ENCODE assay signal across 1 cellular context in the genomic region with DNA sequence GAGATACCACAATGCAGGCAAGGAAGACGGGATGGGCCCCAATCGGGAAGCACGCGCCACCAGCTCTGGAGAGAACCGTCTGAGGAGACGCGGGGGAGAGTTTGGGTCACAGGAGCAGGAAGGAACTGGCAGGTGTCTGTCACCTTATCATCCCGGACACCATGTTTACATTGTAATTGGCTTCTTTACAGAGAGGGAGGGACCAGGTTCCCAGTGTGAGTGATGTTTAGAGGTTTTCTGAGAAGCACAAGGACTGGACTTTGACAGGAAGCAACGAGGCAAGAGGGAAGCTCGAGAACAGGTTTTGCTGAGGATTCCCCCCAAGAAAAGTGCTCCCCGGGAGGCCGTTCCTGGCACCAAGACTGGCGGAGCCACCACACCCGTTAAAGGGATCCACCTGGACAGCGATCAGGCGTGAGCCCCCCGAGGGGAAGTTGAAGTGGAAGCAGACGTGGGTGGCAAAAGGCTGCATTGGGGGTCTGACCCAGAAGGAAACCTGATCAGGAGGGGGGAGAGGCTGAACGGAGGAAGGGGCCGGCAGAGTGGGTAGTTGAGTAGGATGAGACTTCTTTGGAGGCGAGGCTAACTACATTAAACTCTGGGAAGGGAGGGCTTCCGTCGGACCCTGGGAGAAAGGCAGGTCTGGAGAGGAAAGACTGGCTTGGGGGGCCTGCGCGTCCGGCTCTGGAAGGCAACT.
TF ChIP-seq lines count a peak whose summit lies in the region.

No MANE protein-coding gene starts in this region.

TF ChIP-seq in K562, 482 proteins besides CTCF, POLR2A, EP300 and RAD21 (continues in another document):
- TF ChIP-seq HMG20B (CRISPR knock-in tag; IDR thresholded peaks at IDR 0.05), result no peak
- TF ChIP-seq, protein P1, sequence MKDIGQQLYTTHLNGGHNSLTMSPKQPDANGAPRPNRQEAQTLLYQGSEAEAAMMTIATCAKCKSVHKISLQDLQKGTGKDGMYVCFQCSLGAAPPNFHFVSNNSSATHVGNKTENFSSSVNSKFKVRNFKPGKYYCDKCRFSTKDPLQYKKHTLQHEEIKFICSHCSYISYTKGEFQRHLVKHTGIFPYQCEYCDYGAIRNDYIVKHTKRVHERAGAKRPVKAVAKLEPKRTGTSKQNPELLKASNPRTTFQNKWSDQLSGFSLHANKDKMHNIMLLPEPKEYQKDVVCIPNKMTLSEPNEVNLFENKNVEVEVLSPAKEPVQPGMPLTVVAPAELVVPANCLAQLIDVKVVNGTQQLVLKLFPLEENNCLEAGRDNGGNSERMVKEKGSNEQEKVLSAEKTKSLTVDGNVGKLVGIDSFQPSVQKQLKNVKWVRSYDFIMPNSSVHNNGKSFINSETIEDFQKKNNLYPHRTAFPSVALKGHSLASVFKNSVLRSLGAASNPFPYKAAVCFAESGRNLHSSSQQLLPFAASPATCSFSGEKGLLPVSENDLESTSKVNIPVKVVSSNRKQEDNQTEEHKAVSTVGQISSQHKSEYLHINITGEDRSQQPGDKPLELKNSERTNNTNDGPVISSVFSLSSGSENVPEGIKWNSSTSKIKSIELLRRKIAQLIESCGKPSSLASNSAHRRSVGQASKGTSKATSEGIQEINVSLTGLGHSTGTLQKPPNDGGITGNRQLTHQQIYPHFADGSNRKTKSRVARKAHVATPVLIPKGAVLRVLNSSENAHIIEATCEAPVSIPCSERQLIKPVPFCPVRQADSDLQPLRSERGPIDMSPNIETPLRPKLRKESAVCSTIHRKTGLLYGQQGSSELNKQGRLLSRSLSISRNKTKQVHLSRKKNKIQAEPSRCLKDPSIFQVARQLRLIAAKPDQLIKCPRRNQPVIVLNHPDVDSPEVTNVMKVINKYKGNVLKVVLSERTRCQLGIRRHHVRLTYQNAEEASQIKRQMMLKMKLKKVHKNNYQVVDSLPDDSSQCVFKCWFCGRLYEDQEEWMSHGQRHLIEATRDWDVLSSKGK (CRISPR knock-in tag; IDR thresholded peaks at IDR 0.05), result no peak
- TF ChIP-seq TBL1XR1 (IDR thresholded peaks at IDR 0.05; ENCODE audit: low read length in 2 of 2), result peak; percentile 96 to 99
- no peak for TF ChIP-seq KLF13 (tag; IDR thresholded peaks at IDR 0.05; ENCODE audit: borderline replicate concordance, low read depth)
- TF ChIP-seq, protein P2, sequence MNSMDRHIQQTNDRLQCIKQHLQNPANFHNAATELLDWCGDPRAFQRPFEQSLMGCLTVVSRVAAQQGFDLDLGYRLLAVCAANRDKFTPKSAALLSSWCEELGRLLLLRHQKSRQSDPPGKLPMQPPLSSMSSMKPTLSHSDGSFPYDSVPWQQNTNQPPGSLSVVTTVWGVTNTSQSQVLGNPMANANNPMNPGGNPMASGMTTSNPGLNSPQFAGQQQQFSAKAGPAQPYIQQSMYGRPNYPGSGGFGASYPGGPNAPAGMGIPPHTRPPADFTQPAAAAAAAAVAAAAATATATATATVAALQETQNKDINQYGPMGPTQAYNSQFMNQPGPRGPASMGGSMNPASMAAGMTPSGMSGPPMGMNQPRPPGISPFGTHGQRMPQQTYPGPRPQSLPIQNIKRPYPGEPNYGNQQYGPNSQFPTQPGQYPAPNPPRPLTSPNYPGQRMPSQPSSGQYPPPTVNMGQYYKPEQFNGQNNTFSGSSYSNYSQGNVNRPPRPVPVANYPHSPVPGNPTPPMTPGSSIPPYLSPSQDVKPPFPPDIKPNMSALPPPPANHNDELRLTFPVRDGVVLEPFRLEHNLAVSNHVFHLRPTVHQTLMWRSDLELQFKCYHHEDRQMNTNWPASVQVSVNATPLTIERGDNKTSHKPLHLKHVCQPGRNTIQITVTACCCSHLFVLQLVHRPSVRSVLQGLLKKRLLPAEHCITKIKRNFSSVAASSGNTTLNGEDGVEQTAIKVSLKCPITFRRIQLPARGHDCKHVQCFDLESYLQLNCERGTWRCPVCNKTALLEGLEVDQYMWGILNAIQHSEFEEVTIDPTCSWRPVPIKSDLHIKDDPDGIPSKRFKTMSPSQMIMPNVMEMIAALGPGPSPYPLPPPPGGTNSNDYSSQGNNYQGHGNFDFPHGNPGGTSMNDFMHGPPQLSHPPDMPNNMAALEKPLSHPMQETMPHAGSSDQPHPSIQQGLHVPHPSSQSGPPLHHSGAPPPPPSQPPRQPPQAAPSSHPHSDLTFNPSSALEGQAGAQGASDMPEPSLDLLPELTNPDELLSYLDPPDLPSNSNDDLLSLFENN (IDR thresholded peaks at IDR 0.05; ENCODE audit: low read depth in 2 of 2, low read length in 2 of 2), result peak in 1 of 2 experiments; percentile 82; a peak in 2 of 4 replicates
- no peak for TF ChIP-seq ZNF644 (tag; IDR thresholded peaks at IDR 0.05; ENCODE audit: low read depth)
- TF ChIP-seq TAF9B (IDR thresholded peaks at IDR 0.05; ENCODE audit: partially characterized antibody), result peak; percentile 81
- TF ChIP-seq HIVEP1 (CRISPR knock-in tag; IDR thresholded peaks at IDR 0.05), result no peak
- TF ChIP-seq, protein P3, sequence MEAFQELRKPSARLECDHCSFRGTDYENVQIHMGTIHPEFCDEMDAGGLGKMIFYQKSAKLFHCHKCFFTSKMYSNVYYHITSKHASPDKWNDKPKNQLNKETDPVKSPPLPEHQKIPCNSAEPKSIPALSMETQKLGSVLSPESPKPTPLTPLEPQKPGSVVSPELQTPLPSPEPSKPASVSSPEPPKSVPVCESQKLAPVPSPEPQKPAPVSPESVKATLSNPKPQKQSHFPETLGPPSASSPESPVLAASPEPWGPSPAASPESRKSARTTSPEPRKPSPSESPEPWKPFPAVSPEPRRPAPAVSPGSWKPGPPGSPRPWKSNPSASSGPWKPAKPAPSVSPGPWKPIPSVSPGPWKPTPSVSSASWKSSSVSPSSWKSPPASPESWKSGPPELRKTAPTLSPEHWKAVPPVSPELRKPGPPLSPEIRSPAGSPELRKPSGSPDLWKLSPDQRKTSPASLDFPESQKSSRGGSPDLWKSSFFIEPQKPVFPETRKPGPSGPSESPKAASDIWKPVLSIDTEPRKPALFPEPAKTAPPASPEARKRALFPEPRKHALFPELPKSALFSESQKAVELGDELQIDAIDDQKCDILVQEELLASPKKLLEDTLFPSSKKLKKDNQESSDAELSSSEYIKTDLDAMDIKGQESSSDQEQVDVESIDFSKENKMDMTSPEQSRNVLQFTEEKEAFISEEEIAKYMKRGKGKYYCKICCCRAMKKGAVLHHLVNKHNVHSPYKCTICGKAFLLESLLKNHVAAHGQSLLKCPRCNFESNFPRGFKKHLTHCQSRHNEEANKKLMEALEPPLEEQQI (IDR thresholded peaks at IDR 0.05), result no peak
- TF ChIP-seq SIRT6 (IDR thresholded peaks at IDR 0.05; ENCODE audit: low read depth, low read length), result no peak
- peak; percentile 31; the same call in 1 of the 2 replicates for TF ChIP-seq RB1 (IDR thresholded peaks at IDR 0.05; ENCODE audit: low read depth)
- peak; percentile 18 to 88 (median 43) for TF ChIP-seq YY1 (IDR thresholded peaks at IDR 0.05; ENCODE audit: borderline replicate concordance in 1 of 3, control insufficient read depth in 1 of 3, extremely low read depth in 1 of 3, insufficient read depth in 3 of 3, insufficient read length in 1 of 3, insufficient replicate concordance in 2 of 3, low read depth in 1 of 3, low read length in 2 of 3)
- TF ChIP-seq NEUROD1 (IDR thresholded peaks at IDR 0.05; ENCODE audit: borderline replicate concordance, low read depth, low read length, partially characterized antibody), result peak; percentile 81
- TF ChIP-seq, protein P4, sequence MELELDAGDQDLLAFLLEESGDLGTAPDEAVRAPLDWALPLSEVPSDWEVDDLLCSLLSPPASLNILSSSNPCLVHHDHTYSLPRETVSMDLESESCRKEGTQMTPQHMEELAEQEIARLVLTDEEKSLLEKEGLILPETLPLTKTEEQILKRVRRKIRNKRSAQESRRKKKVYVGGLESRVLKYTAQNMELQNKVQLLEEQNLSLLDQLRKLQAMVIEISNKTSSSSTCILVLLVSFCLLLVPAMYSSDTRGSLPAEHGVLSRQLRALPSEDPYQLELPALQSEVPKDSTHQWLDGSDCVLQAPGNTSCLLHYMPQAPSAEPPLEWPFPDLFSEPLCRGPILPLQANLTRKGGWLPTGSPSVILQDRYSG (tag; conservative IDR thresholded peaks at IDR 0.05; ENCODE audit: low read depth), result no peak
- TF ChIP-seq, protein P5, sequence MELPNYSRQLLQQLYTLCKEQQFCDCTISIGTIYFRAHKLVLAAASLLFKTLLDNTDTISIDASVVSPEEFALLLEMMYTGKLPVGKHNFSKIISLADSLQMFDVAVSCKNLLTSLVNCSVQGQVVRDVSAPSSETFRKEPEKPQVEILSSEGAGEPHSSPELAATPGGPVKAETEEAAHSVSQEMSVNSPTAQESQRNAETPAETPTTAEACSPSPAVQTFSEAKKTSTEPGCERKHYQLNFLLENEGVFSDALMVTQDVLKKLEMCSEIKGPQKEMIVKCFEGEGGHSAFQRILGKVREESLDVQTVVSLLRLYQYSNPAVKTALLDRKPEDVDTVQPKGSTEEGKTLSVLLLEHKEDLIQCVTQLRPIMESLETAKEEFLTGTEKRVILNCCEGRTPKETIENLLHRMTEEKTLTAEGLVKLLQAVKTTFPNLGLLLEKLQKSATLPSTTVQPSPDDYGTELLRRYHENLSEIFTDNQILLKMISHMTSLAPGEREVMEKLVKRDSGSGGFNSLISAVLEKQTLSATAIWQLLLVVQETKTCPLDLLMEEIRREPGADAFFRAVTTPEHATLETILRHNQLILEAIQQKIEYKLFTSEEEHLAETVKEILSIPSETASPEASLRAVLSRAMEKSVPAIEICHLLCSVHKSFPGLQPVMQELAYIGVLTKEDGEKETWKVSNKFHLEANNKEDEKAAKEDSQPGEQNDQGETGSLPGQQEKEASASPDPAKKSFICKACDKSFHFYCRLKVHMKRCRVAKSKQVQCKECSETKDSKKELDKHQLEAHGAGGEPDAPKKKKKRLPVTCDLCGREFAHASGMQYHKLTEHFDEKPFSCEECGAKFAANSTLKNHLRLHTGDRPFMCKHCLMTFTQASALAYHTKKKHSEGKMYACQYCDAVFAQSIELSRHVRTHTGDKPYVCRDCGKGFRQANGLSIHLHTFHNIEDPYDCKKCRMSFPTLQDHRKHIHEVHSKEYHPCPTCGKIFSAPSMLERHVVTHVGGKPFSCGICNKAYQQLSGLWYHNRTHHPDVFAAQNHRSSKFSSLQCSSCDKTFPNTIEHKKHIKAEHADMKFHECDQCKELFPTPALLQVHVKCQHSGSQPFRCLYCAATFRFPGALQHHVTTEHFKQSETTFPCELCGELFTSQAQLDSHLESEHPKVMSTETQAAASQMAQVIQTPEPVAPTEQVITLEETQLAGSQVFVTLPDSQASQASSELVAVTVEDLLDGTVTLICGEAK (IDR thresholded peaks at IDR 0.05), result no peak; the same call in 1 of the 2 replicates
- TF ChIP-seq, protein P5 (CRISPR knock-in tag; IDR thresholded peaks at IDR 0.05), result no peak
- TF ChIP-seq, protein P6, sequence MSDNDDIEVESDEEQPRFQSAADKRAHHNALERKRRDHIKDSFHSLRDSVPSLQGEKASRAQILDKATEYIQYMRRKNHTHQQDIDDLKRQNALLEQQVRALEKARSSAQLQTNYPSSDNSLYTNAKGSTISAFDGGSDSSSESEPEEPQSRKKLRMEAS (CRISPR knock-in tag; IDR thresholded peaks at IDR 0.05), result peak; percentile 83
- no peak for TF ChIP-seq ZNF507 (tag; conservative IDR thresholded peaks at IDR 0.05)
- peak; percentile 80; the same call in 1 of the 2 replicates for TF ChIP-seq SP1 (CRISPR knock-in tag; IDR thresholded peaks at IDR 0.05)
- no peak for TF ChIP-seq BRCA1 (IDR thresholded peaks at IDR 0.05)
- TF ChIP-seq BRCA1 (CRISPR knock-in tag; IDR thresholded peaks at IDR 0.05), result no peak
- TF ChIP-seq NBN (IDR thresholded peaks at IDR 0.05; ENCODE audit: low read depth), result peak; percentile 91
- TF ChIP-seq, protein P7, sequence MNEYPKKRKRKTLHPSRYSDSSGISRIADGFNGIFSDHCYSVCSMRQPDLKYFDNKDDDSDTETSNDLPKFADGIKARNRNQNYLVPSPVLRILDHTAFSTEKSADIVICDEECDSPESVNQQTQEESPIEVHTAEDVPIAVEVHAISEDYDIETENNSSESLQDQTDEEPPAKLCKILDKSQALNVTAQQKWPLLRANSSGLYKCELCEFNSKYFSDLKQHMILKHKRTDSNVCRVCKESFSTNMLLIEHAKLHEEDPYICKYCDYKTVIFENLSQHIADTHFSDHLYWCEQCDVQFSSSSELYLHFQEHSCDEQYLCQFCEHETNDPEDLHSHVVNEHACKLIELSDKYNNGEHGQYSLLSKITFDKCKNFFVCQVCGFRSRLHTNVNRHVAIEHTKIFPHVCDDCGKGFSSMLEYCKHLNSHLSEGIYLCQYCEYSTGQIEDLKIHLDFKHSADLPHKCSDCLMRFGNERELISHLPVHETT (CRISPR knock-in tag; conservative IDR thresholded peaks at IDR 0.05 in 1 of 2, IDR thresholded peaks at IDR 0.05 in 1 of 2), result peak in 1 of 2 experiments; percentile 53; a peak in 1 of 4 replicates
- no peak for TF ChIP-seq DDX20 (tag; IDR thresholded peaks at IDR 0.05; ENCODE audit: low read depth)
- TF ChIP-seq, protein P8, sequence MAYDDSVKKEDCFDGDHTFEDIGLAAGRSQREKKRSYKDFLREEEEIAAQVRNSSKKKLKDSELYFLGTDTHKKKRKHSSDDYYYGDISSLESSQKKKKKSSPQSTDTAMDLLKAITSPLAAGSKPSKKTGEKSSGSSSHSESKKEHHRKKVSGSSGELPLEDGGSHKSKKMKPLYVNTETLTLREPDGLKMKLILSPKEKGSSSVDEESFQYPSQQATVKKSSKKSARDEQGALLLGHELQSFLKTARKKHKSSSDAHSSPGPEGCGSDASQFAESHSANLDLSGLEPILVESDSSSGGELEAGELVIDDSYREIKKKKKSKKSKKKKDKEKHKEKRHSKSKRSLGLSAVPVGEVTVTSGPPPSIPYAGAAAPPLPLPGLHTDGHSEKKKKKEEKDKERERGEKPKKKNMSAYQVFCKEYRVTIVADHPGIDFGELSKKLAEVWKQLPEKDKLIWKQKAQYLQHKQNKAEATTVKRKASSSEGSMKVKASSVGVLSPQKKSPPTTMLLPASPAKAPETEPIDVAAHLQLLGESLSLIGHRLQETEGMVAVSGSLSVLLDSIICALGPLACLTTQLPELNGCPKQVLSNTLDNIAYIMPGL (CRISPR knock-in tag; IDR thresholded peaks at IDR 0.05), result no peak; the same call in 1 of the 2 replicates
- peak in 1 of 2 experiments; percentile 41; a peak in 1 of 4 replicates for TF ChIP-seq SRF (CRISPR knock-in tag; IDR thresholded peaks at IDR 0.05)
- TF ChIP-seq BRD9 (IDR thresholded peaks at IDR 0.05; ENCODE audit: low read depth, partially characterized antibody), result no peak
